In genomic region chr2:129467941-129468340, GRCh38 we compare ENCODE assay signal across 36 cellular contexts.
"Had no signal": no experiment of that assay in that cellular context is flagged by ENCODE, and none has a peak within 500 bp of the region (broad histone marks: within the 10 kb centered on the region; RNA-seq: fewer than 3 reads in every experiment).

No MANE protein-coding gene starts in this region.

- H3K4me3 ChIP-seq: MG63 had no signal

- H3K36me3 ChIP-seq: MG63 had no signal

- H3K9ac ChIP-seq: KMS-11 had no signal

- H3K9me3 ChIP-seq: MG63 had no signal

- H3K27ac ChIP-seq: KMS-11 had no signal

- DNase-seq: Karpas-422, Kasumi-1, MG63, MM.1S, MV-4-11, NCI-H1048, NCI-H1092, NCI-H1092 treated with DMSO at 0.1 percent for 48 hours, NCI-H1105, NCI-H1105 treated with DMSO at 0.1 percent for 48 hours, NCI-H1417, NCI-H1417 treated with DMSO at 0.1 percent for 48 hours, NCI-H1436, NCI-H1436 treated with DMSO at 0.1 percent for 48 hours, NCI-H146, NCI-H1694, NCI-H1694 treated with DMSO at 0.1 percent for 48 hours, NCI-H187, NCI-H187 treated with DMSO at 0.1 percent for 48 hours, NCI-H1930, NCI-H2029, NCI-H2029 treated with DMSO at 0.1 percent for 48 hours, NCI-H2081, NCI-H2081 treated with DMSO at 0.1 percent for 48 hours, NCI-H2107, NCI-H2171, NCI-H2171 treated with DMSO at 0.1 percent for 48 hours, NCI-H2227 treated with DMSO at 0.1 percent for 48 hours, NCI-H226, NCI-H345, NCI-H446, NCI-H446 treated with DMSO at 0.1 percent for 48 hours, NCI-H510A, NCI-H510A treated with DMSO at 0.1 percent for 48 hours, NCI-H524 had no signal

- H3K4me2 ChIP-seq: KMS-11 had no signal

- H3K27me3 ChIP-seq: MG63 had no signal
